In the genomic region with DNA sequence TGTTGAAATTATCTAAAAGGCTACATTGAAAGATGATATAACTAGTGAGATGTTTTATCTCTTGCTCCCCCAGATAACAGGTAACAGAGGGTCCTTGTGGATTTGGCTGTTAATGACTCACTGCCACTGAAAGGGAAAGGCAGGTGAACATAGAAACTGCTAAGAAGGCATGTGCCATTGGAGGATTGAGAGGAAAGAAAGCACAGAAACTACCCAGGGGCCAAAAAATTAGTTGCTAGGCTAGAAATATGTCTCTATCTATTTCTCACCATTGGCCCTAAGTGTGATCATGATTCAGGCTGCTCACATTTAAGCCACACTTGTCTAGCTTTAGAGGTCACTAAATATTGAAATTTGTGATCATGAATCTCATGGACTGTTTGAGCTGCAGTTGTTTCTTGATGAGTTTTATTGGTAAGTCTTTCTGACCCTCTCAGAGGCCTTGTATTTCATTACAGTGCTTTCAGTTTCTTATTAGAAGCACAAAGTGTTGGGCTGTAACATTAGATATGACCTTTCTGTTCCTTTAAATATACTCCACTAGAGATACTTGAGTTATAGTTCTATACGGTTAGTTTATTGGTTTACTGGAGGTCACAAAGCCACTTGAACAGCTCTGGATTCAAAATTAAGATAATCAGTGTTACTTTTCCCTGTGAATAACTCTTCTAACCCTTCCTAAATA, we compare ENCODE assay signal across 11 cellular contexts. TPM values are rescaled to one million over a fixed set of nuclear protein-coding genes. Genes with fewer than 3 reads are reported as not detected.
A peak's percentile ranks its signal among the peaks of the same experiment; 100 is the strongest.
DNase-seq lines count a peak whose midpoint lies in the region; ATAC-seq and TF ChIP-seq lines count a peak whose summit lies in the region.
"Had no signal": no experiment of that assay in that cellular context is flagged by ENCODE, and none has a peak within 500 bp of the region (broad histone marks: within the 10 kb centered on the region; RNA-seq: fewer than 3 reads in every experiment).

No MANE protein-coding gene starts in this region.

- H3K36me3 ChIP-seq in endodermal cell (ENCODE audit: control insufficient read depth, insufficient read depth, low read length) (peaks cover 22% of the 10 kb centered on the region), thyroid gland (peaks cover 5 to 6% of the 10 kb centered on the region in 2 donors)

- H3K27ac ChIP-seq in endodermal cell (ENCODE audit: low read depth, low read length) (no peak overlapping the region), thyroid gland (no peak overlapping the region)
- H3K27ac ChIP-seq: left lung had no signal

- DNase-seq in endodermal cell (no peak), thyroid gland (no peak), osteocyte (ENCODE audit: extremely low spot score, unreplicated experiment) (no peak), DMS153 (lab: John Stamatoyannopoulos, UW) (no peak)
- DNase-seq in stimulated activated CD4-positive, alpha-beta T cell treated with anti-CD3 and anti-CD28 coated beads, Interleukin-4, amount 100 ng/mL, for 1 hour: no peak
- DNase-seq: Kasumi-1; left lung; stimulated activated CD4-positive, alpha-beta T cell treated with anti-CD3 and anti-CD28 coated beads, Interleukin-15, amount 100 ng/mL, for 24 hours had no signal

- H3K4me1 ChIP-seq in endodermal cell (ENCODE audit: control insufficient read depth, insufficient read depth, low read length): peaks cover 30% of the 10 kb centered on the region
- peaks cover 0 to 7% of the 10 kb centered on the region in 2 donors for H3K4me1 ChIP-seq in thyroid gland

- no peaks in the 10 kb centered on the region for H3K9me3 ChIP-seq in endodermal cell (ENCODE audit: control insufficient read depth, low read length)
- no peaks in the 10 kb centered on the region for H3K9me3 ChIP-seq in thyroid gland
- H3K9me3 ChIP-seq: left lung had no signal

- ATAC-seq in GM18867 (IDR thresholded peaks at IDR 0.05; ENCODE audit: unreplicated experiment) (peak; percentile 57), GM21447 (IDR thresholded peaks at IDR 0.05; ENCODE audit: unreplicated experiment) (peak; percentile 50), HG03135 (IDR thresholded peaks at IDR 0.05; ENCODE audit: unreplicated experiment) (peak; percentile 50)
- ATAC-seq: left lung had no signal

- H3K4me1 Mint-ChIP-seq in endodermal cell (peaks cover 50% of the 10 kb centered on the region), osteocyte (ENCODE audit: unreplicated experiment) (peaks cover 26% of the 10 kb centered on the region)

- H3K27me3 Mint-ChIP-seq in endodermal cell (ENCODE audit: insufficient read depth) (no peaks in the 10 kb centered on the region), osteocyte (ENCODE audit: unreplicated experiment) (no peaks in the 10 kb centered on the region)

- H3K36me3 Mint-ChIP-seq in endodermal cell (ENCODE audit: low read depth) (peaks cover 23% of the 10 kb centered on the region), osteocyte (ENCODE audit: unreplicated experiment) (peaks cover 57% of the 10 kb centered on the region)

- TF ChIP-seq CTCF in endodermal cell (conservative IDR thresholded peaks at IDR 0.05) (no peak), thyroid gland (IDR thresholded peaks at IDR 0.05) (no peak), osteocyte (IDR thresholded peaks at IDR 0.05) (no peak)

- H3K4me3 Mint-ChIP-seq in endodermal cell (no peak overlapping the region), osteocyte (ENCODE audit: unreplicated experiment) (no peak overlapping the region)

- no peaks in the 10 kb centered on the region for H3K9me3 Mint-ChIP-seq in endodermal cell
- H3K9me3 Mint-ChIP-seq in osteocyte (ENCODE audit: unreplicated experiment): no peaks in the 10 kb centered on the region

- no peak overlapping the region for H3K9ac ChIP-seq in endodermal cell (ENCODE audit: extremely low read depth, low read length, poor library complexity, severe bottlenecking)

- WGBS in endodermal cell (ENCODE audit: insufficient coverage in 1 of 2, insufficient read length in 1 of 2), 2 experiments: 100% methylated on average over 1 of the region's 1 CpG; no CpG with 5 or more reads in 1 of the 2 experiments
- WGBS in thyroid gland, 2 donors: 50 to 58% methylated on average over 1 of the region's 1 CpG

- TF ChIP-seq POLR2A in thyroid gland (IDR thresholded peaks at IDR 0.05): no peak

- intact Hi-C loops in thyroid gland (cut with DNase I): no loop called here

- H3K4me3 ChIP-seq in endodermal cell (ENCODE audit: low read length) (no peak overlapping the region), thyroid gland (replicated peaks in 1 of 3) (no peak overlapping the region)
- H3K4me3 ChIP-seq: left lung had no signal

- H3K27me3 ChIP-seq in endodermal cell (ENCODE audit: control insufficient read depth, insufficient read depth, low read length, poor library complexity, severe bottlenecking): no peaks in the 10 kb centered on the region
- H3K27me3 ChIP-seq in thyroid gland: no peaks in the 10 kb centered on the region
- H3K27me3 ChIP-seq: left lung had no signal

- H3K27ac Mint-ChIP-seq in endodermal cell (peak overlapping the region; percentile 45), osteocyte (ENCODE audit: unreplicated experiment) (no peak overlapping the region)

RNA-seq across cellular contexts. Expression of a gene that starts 26.2 kb away (rescaled TPM):
- total RNA-seq in endodermal cell (10 to 100 TPM; 21.7 to 36.1 TPM), thyroid gland (10 to 100 TPM; 64.1 to 90.8 (median 83.0) TPM), osteocyte (53.6 and 63.3 TPM in 2 replicates)
- 41.1 TPM for polyA plus RNA-seq in endodermal cell (2013, experiment 1 of 2)
- polyA plus RNA-seq in endodermal cell (2013, experiment 2 of 2): 42.3 TPM
